20 cellular contexts compared by ENCODE assay signal in genomic region chr5:134566741-134567221, GRCh38. TPM values are rescaled to one million over a fixed set of nuclear protein-coding genes. Genes with fewer than 3 reads are reported as not detected.
DNase-seq lines count a peak whose midpoint lies in the region; ATAC-seq and TF ChIP-seq lines count a peak whose summit lies in the region.
"Had no signal": no experiment of that assay in that cellular context is flagged by ENCODE, and none has a peak within 500 bp of the region (broad histone marks: within the 10 kb centered on the region; RNA-seq: fewer than 3 reads in every experiment).

No MANE protein-coding gene starts in this region.

- CTCF ChIA-PET in activated naive CD4-positive, alpha-beta T cell treated with anti-CD3 and anti-CD28 coated beads for 36 hours (lab: Charles Lee): no interaction called here
- CTCF ChIA-PET in IMR-90 (lab: Yijun Ruan, JAX): interaction anchor here (1.5 kb wide), 1 partner anchor 39 kb away, joined by 4 read pairs; no protein-coding TSS in a partner anchor

- TF ChIP-seq CTCF in IMR-90 (conservative IDR thresholded peaks at IDR 0.05; ENCODE audit: low read depth, low read length) (no peak), psoas muscle (IDR thresholded peaks at IDR 0.05) (no peak)

- no peak overlapping the region for H3K14ac ChIP-seq in IMR-90 (replicated peaks; ENCODE audit: low read depth, low read length)

- peak overlapping the region; percentile 26; the same call in 1 of the 2 replicates for H2AK5ac ChIP-seq in IMR-90 (ENCODE audit: low read depth, low read length)

- no peak overlapping the region for H3K4ac ChIP-seq in IMR-90 (ENCODE audit: low read depth, low read length)

- no TSS peak for BruUV-seq in IMR-90 (replicated peaks; lab: Mats Ljungman, UMichigan)

- no peak for ATAC-seq in IMR-90 (ENCODE audit: low read depth)
- no peak for ATAC-seq in psoas muscle
- ATAC-seq: PC-3 had no signal

- H4K20me1 ChIP-seq in IMR-90 (ENCODE audit: insufficient read depth, low read length): peaks cover 6% of the 10 kb centered on the region

- WGBS in IMR-90 (ENCODE audit: extremely low coverage in 2 of 2, insufficient read length in 1 of 2), 2 experiments: 100% methylated on average over 2 of the region's 13 CpGs; no CpG with 5 or more reads in 1 of the 2 experiments
- WGBS in psoas muscle, 3 donors: 87 to 94% (median 92%) methylated on average over 13 of the region's 13 CpGs

- H4K8ac ChIP-seq in IMR-90 (ENCODE audit: low read depth in 2 of 2, low read length in 2 of 2): no peak overlapping the region

- H2AFZ ChIP-seq in IMR-90 (replicated peaks; ENCODE audit: low read length, poor library complexity): no peak overlapping the region

- H3K27ac Mint-ChIP-seq in activated naive CD4-positive, alpha-beta T cell treated with anti-CD3 and anti-CD28 coated beads for 36 hours: peak overlapping the region; percentile 51
- H3K27ac Mint-ChIP-seq in dendritic cell treated with granulocyte-macrophage colony-stimulating factor and Interleukin-4, amounts not matched to agents 40 ng/mL and 50 ng/mL, for 4 days: peak overlapping the region; percentile 24
- no peak overlapping the region for H3K27ac Mint-ChIP-seq in T-helper 2 cell treated with Interferon-gamma antibody and Interleukin-4, amounts not matched to agents 5 μg/mL and 100 μg/mL, for 36 hours

- DNase-seq in activated naive CD4-positive, alpha-beta T cell treated with anti-CD3 and anti-CD28 coated beads for 36 hours: no peak
- no peak for DNase-seq in activated naive CD4-positive, alpha-beta T cell treated with anti-CD3 and anti-CD28 coated beads, Interleukin-2, amount 50 U/mL, for 16 hours
- no peak for DNase-seq in IMR-90
- peak in 1 of 2 donors; percentile 48 for DNase-seq in psoas muscle
- no peak for DNase-seq in T-helper 2 cell treated with Interferon-gamma antibody and Interleukin-4, amounts not matched to agents 5 μg/mL and 100 μg/mL, for 36 hours (ENCODE audit: low spot score)
- DNase-seq in effector CD8-positive, alpha-beta T cell (lab: John Stamatoyannopoulos, UW): no peak
- no peak for DNase-seq in stimulated activated CD4-positive, alpha-beta T cell treated with anti-CD3 and anti-CD28 coated beads, Interleukin-1b, Interleukin-23, amount 100 ng/mL, for 48 hours
- DNase-seq: cortex of kidney; esophagus squamous epithelium; H7; head of caudate nucleus; islet precursor cell; Karpas-422; NCI-H1105 treated with DMSO at 0.1 percent for 48 hours; NCI-H774; PC-3; retina; stimulated activated CD4-positive, alpha-beta T cell treated with anti-CD3 and anti-CD28 coated beads, Interleukin-15, amount 100 ng/mL, for 24 hours had no signal

- H3K9me1 ChIP-seq in IMR-90 (ENCODE audit: insufficient read depth, low read length): peaks cover 22% of the 10 kb centered on the region

- H3K9me3 ChIP-seq in IMR-90 (ENCODE audit: control insufficient read depth, insufficient read depth, low read length) (no peaks in the 10 kb centered on the region), psoas muscle (no peaks in the 10 kb centered on the region)
- H3K9me3 ChIP-seq: esophagus squamous epithelium, vagina had no signal

- no peaks in the 10 kb centered on the region for H3K9me3 Mint-ChIP-seq in activated naive CD4-positive, alpha-beta T cell treated with anti-CD3 and anti-CD28 coated beads for 36 hours
- H3K9me3 Mint-ChIP-seq in dendritic cell treated with granulocyte-macrophage colony-stimulating factor and Interleukin-4, amounts not matched to agents 40 ng/mL and 50 ng/mL, for 4 days: no peaks in the 10 kb centered on the region
- no peaks in the 10 kb centered on the region for H3K9me3 Mint-ChIP-seq in T-helper 2 cell treated with Interferon-gamma antibody and Interleukin-4, amounts not matched to agents 5 μg/mL and 100 μg/mL, for 36 hours

- POLR2A ChIA-PET in IMR-90 (lab: Charles Lee; ENCODE audit: unreplicated experiment): no interaction called here

- H3K4me3 ChIP-seq in IMR-90 (ENCODE audit: insufficient read depth, low read depth, low read length) (no peak overlapping the region), psoas muscle (no peak overlapping the region)
- H3K4me3 ChIP-seq: esophagus squamous epithelium, vagina had no signal

- no peak for TF ChIP-seq RAD21 in IMR-90 (IDR thresholded peaks at IDR 0.05; ENCODE audit: low read length)

- H3K4me2 ChIP-seq in IMR-90 (ENCODE audit: low read depth, low read length): no peak overlapping the region

- H3K36me3 ChIP-seq in IMR-90 (ENCODE audit: control insufficient read depth, insufficient read depth, low read length) (peaks cover 70% of the 10 kb centered on the region), psoas muscle (ENCODE audit: insufficient read depth in 1 of 2, low read depth in 1 of 2) (peaks cover 0 to 61% of the 10 kb centered on the region in 2 donors)

- H2BK120ac ChIP-seq in IMR-90 (ENCODE audit: low read depth, low read length): no peak overlapping the region

- H4K91ac ChIP-seq in IMR-90 (ENCODE audit: insufficient read depth, low read depth, low read length): no peak overlapping the region

- no peak overlapping the region for H2BK15ac ChIP-seq in IMR-90 (ENCODE audit: low read depth, low read length)

- no peak overlapping the region for H3K23ac ChIP-seq in IMR-90 (ENCODE audit: low read depth, low read length)

- H2BK5ac ChIP-seq in IMR-90 (ENCODE audit: low read depth, low read length, poor library complexity, severe bottlenecking): no peak overlapping the region

- in situ Hi-C loops in IMR-90 (cut with MboI; ENCODE audit: low sequenced_read_pairs): no loop called here

- H3K4me1 ChIP-seq in IMR-90 (ENCODE audit: control insufficient read depth, insufficient read depth, low read length) (peaks cover 20% of the 10 kb centered on the region), psoas muscle (peaks cover 48% of the 10 kb centered on the region)

- H3K27me3 Mint-ChIP-seq in activated naive CD4-positive, alpha-beta T cell treated with anti-CD3 and anti-CD28 coated beads for 36 hours (ENCODE audit: low read depth): no peaks in the 10 kb centered on the region
- no peaks in the 10 kb centered on the region for H3K27me3 Mint-ChIP-seq in dendritic cell treated with granulocyte-macrophage colony-stimulating factor and Interleukin-4, amounts not matched to agents 40 ng/mL and 50 ng/mL, for 4 days
- H3K27me3 Mint-ChIP-seq in T-helper 2 cell treated with Interferon-gamma antibody and Interleukin-4, amounts not matched to agents 5 μg/mL and 100 μg/mL, for 36 hours (ENCODE audit: low read depth): no peaks in the 10 kb centered on the region

- H3K18ac ChIP-seq in IMR-90 (ENCODE audit: low read depth, low read length): no peak overlapping the region

- H3K79me1 ChIP-seq in IMR-90 (ENCODE audit: low read depth in 1 of 2, low read length in 2 of 2): peaks cover 3 to 38% of the 10 kb centered on the region in 2 experiments; a peak in 1 of 4 replicates

- no peak for TF ChIP-seq POLR2A in IMR-90 (IDR thresholded peaks at IDR 0.05; ENCODE audit: low read depth, low read length)

- no peak overlapping the region for H3K9ac ChIP-seq in IMR-90 (ENCODE audit: low read depth, low read length)

- intact Hi-C loops in activated naive CD4-positive, alpha-beta T cell treated with anti-CD3 and anti-CD28 coated beads for 36 hours (cut with micrococcal nuclease): no loop called here
- intact Hi-C loops in IMR-90 (cut with micrococcal nuclease): no loop called here
- intact Hi-C loops in dendritic cell treated with granulocyte-macrophage colony-stimulating factor and Interleukin-4, amounts not matched to agents 40 ng/mL and 50 ng/mL, for 4 days (cut with micrococcal nuclease): no loop called here
- intact Hi-C loops in psoas muscle (cut with DNase I): no loop called here

- no peaks in the 10 kb centered on the region for H3K27me3 ChIP-seq in IMR-90 (ENCODE audit: control insufficient read depth, insufficient read depth, low read length)
- no peaks in the 10 kb centered on the region for H3K27me3 ChIP-seq in psoas muscle (ENCODE audit: insufficient read depth in 3 of 3, low read length in 2 of 3)
- H3K27me3 ChIP-seq: esophagus squamous epithelium, vagina had no signal

- peaks cover 3% of the 10 kb centered on the region for H3K4me1 Mint-ChIP-seq in activated naive CD4-positive, alpha-beta T cell treated with anti-CD3 and anti-CD28 coated beads for 36 hours (ENCODE audit: low read depth)
- H3K4me1 Mint-ChIP-seq in dendritic cell treated with granulocyte-macrophage colony-stimulating factor and Interleukin-4, amounts not matched to agents 40 ng/mL and 50 ng/mL, for 4 days (ENCODE audit: low read depth): peaks cover 42% of the 10 kb centered on the region
- H3K4me1 Mint-ChIP-seq in T-helper 2 cell treated with Interferon-gamma antibody and Interleukin-4, amounts not matched to agents 5 μg/mL and 100 μg/mL, for 36 hours (ENCODE audit: low read depth): peaks cover 2% of the 10 kb centered on the region

- H3K36me3 Mint-ChIP-seq in activated naive CD4-positive, alpha-beta T cell treated with anti-CD3 and anti-CD28 coated beads for 36 hours (ENCODE audit: low read depth): peaks cover 34% of the 10 kb centered on the region
- peaks cover 95% of the 10 kb centered on the region for H3K36me3 Mint-ChIP-seq in dendritic cell treated with granulocyte-macrophage colony-stimulating factor and Interleukin-4, amounts not matched to agents 40 ng/mL and 50 ng/mL, for 4 days (ENCODE audit: low read depth)
- peaks cover 52% of the 10 kb centered on the region for H3K36me3 Mint-ChIP-seq in T-helper 2 cell treated with Interferon-gamma antibody and Interleukin-4, amounts not matched to agents 5 μg/mL and 100 μg/mL, for 36 hours (ENCODE audit: low read depth)

- H3K4me3 Mint-ChIP-seq in activated naive CD4-positive, alpha-beta T cell treated with anti-CD3 and anti-CD28 coated beads for 36 hours: no peak overlapping the region
- H3K4me3 Mint-ChIP-seq in dendritic cell treated with granulocyte-macrophage colony-stimulating factor and Interleukin-4, amounts not matched to agents 40 ng/mL and 50 ng/mL, for 4 days: no peak overlapping the region
- no peak overlapping the region for H3K4me3 Mint-ChIP-seq in T-helper 2 cell treated with Interferon-gamma antibody and Interleukin-4, amounts not matched to agents 5 μg/mL and 100 μg/mL, for 36 hours

- no peak overlapping the region for H4K5ac ChIP-seq in IMR-90 (ENCODE audit: low read depth, low read length)

- H3K27ac ChIP-seq in IMR-90 (ENCODE audit: insufficient read depth, low read length) (no peak overlapping the region), psoas muscle (peak overlapping the region; percentile 88)
- H3K27ac ChIP-seq: vagina had no signal

- H2AK9ac ChIP-seq in IMR-90 (replicated peaks; ENCODE audit: low read depth, low read length, poor library complexity): no peak overlapping the region

- no peak overlapping the region for H2BK20ac ChIP-seq in IMR-90 (ENCODE audit: low read depth, low read length)

- dilution Hi-C loops in IMR-90 (cut with HindIII; ENCODE audit: low sequenced_read_pairs, unreplicated experiment): no loop called here

- H3K56ac ChIP-seq in IMR-90 (ENCODE audit: extremely low read depth, insufficient read depth, low read length): no peak overlapping the region

RNA-seq across cellular contexts. Expression of gene JADE2, which starts 41.3 kb away (rescaled TPM):
- total RNA-seq in activated naive CD4-positive, alpha-beta T cell treated with anti-CD3 and anti-CD28 coated beads for 36 hours: 10 to 100 TPM; 78.4 to 86.6 TPM
- total RNA-seq in IMR-90 (2012; rRNA removed): 13.9 and 14.9 TPM in 2 replicates
- 13.3 and 16.7 TPM in 2 replicates for polyA plus RNA-seq in IMR-90 (2012; rRNA removed)
- polyA plus RNA-seq in IMR-90 (2012; cell fraction: cytosol; rRNA removed): 10.0 and 16.8 TPM in 2 replicates
- 19.0 and 26.8 TPM in 2 replicates for polyA plus RNA-seq in IMR-90 (2012; cell fraction: nucleus; rRNA removed; ENCODE audit: low replicate concordance)
- 10 to 100 TPM in 3 of 4 donors, 1 to 10 TPM in 1; 10.0 to 15.1 (median 14.4) TPM for total RNA-seq in psoas muscle
- polyA plus RNA-seq in psoas muscle: 10 to 100 TPM in 1 of 3 donors, 1 to 10 TPM in 2; 5.0 to 10.1 (median 6.0) TPM
